Comparison of ENCODE assay signal across 24 cellular contexts in genomic region chr6:95768539-95768938, GRCh38.
DNase-seq lines count a peak whose midpoint lies in the region; ATAC-seq, FAIRE-seq and TF ChIP-seq lines count a peak whose summit lies in the region.
"Had no signal": no experiment of that assay in that cellular context is flagged by ENCODE, and none has a peak within 500 bp of the region (broad histone marks: within the 10 kb centered on the region; RNA-seq: fewer than 3 reads in every experiment).

No MANE protein-coding gene starts in this region.

- TF ChIP-seq POLR2A in Peyer's patch (IDR thresholded peaks at IDR 0.05): no peak
- TF ChIP-seq POLR2A in GM18505 (IDR thresholded peaks at IDR 0.05; ENCODE audit: borderline replicate concordance, extremely low read depth, insufficient read depth, insufficient read length): no peak

- no peak for TF ChIP-seq CTCF in pancreas (IDR thresholded peaks at IDR 0.05)
- TF ChIP-seq CTCF in Peyer's patch (IDR thresholded peaks at IDR 0.05): no peak

- ATAC-seq in GM18868 (IDR thresholded peaks at IDR 0.05; ENCODE audit: unreplicated experiment) (peak; percentile 58), pancreas (peak; percentile 66 to 90 (median 76)), GM18505 (IDR thresholded peaks at IDR 0.05; ENCODE audit: unreplicated experiment) (no peak)
- ATAC-seq: esophagus mucosa, K562 had no signal

- H3K36me3 ChIP-seq in pancreas (no peaks in the 10 kb centered on the region), Peyer's patch (no peaks in the 10 kb centered on the region)
- H3K36me3 ChIP-seq: ascending aorta, ovary, sigmoid colon, SJCRH30, tibial nerve had no signal

- peaks cover 0 to 17% (median 0%) of the 10 kb centered on the region in 3 donors for H3K4me1 ChIP-seq in pancreas
- no peaks in the 10 kb centered on the region for H3K4me1 ChIP-seq in Peyer's patch
- H3K4me1 ChIP-seq: ascending aorta, sigmoid colon, SJCRH30, tibial nerve had no signal

- no peak for TF ChIP-seq EP300 in Ishikawa (IDR thresholded peaks at IDR 0.05; ENCODE audit: borderline replicate concordance)

- WGBS in pancreas, 2 donors: 46 to 56% methylated on average over 3 of the region's 3 CpGs

- FAIRE-seq in pancreas (lab: Jason Lieb, UNC): no peak
- FAIRE-seq: islet of Langerhans, K562 had no signal

- intact Hi-C loops in pancreas (cut with DNase I): no loop called here

- peak; percentile 12 for DNase-seq in iPS DF 19.7 (ENCODE audit: low read depth, low spot score)
- peak in 3 of 6 donors; percentile 11 to 45 (median 23) for DNase-seq in pancreas
- DNase-seq in activated effector memory CD4-positive, alpha-beta T cell treated with anti-CD3 and anti-CD28 coated beads, Interleukin-2, amount 50 U/mL, for 16 hours: no peak
- DNase-seq in Peyer's patch: no peak
- DNase-seq: activated CD4-positive, alpha-beta memory T cell treated with anti-CD3 and anti-CD28 coated beads for 36 hours; activated T-cell treated with anti-CD3 and anti-CD28 coated beads, Interleukin-2, amount 50 U/mL, for 1 hour; CD8-positive, alpha-beta memory T cell; cerebellar nuclear complex; NCI-H1048; NCI-H2029 treated with DMSO at 0.1 percent for 48 hours; ovary; sigmoid colon; SJCRH30; stimulated activated naive CD4-positive, alpha-beta T cell had no signal

- H3K27ac ChIP-seq in pancreas (no peak overlapping the region), Peyer's patch (no peak overlapping the region)
- H3K27ac ChIP-seq: ascending aorta, ovary, PC-9, sigmoid colon, SJCRH30, tibial nerve had no signal

- peak; percentile 25; the same call in 1 of the 2 replicates for TF ChIP-seq RAD21 in Ishikawa (IDR thresholded peaks at IDR 0.05; ENCODE audit: low read depth)

- H3K9me3 ChIP-seq in pancreas (no peaks in the 10 kb centered on the region), Peyer's patch (no peaks in the 10 kb centered on the region)
- H3K9me3 ChIP-seq: ascending aorta, ovary, sigmoid colon, SJCRH30, tibial nerve had no signal

- H3K27me3 ChIP-seq in pancreas (no peaks in the 10 kb centered on the region), Peyer's patch (no peaks in the 10 kb centered on the region)
- H3K27me3 ChIP-seq: ascending aorta, ovary, sigmoid colon, SJCRH30, tibial nerve had no signal

- H3K4me3 ChIP-seq in pancreas: no peak overlapping the region
- H3K4me3 ChIP-seq in Peyer's patch: no peak overlapping the region
- H3K4me3 ChIP-seq: ascending aorta, K562, lung, ovary, PC-9, sigmoid colon, SJCRH30, tibial nerve had no signal

TF ChIP-seq in Ishikawa, 13 proteins besides CTCF, POLR2A, EP300 and RAD21:
- no peak for TF ChIP-seq EGR1 (IDR thresholded peaks at IDR 0.05)
